1 cellular context compared by ENCODE assay signal in genomic region chr19:1275976-1276619, GRCh38.
TF ChIP-seq lines count a peak whose summit lies in the region.

No MANE protein-coding gene starts in this region.

TF ChIP-seq in HepG2, 621 proteins besides CTCF, POLR2A, EP300 and RAD21 (continued from another document and continues in another):
- TF ChIP-seq ZNF740 (CRISPR knock-in tag; IDR thresholded peaks at IDR 0.05) (no peak), RORA (CRISPR knock-in tag; IDR thresholded peaks at IDR 0.05) (no peak), THAP9 (CRISPR knock-in tag; IDR thresholded peaks at IDR 0.05; ENCODE audit: borderline replicate concordance) (no peak), TBP (CRISPR knock-in tag; IDR thresholded peaks at IDR 0.05) (no peak), TOPORS (CRISPR knock-in tag; IDR thresholded peaks at IDR 0.05) (no peak), POLR2G (IDR thresholded peaks at IDR 0.05; ENCODE audit: low read depth, low read length) (no peak), ZNF629 (CRISPR knock-in tag; conservative IDR thresholded peaks at IDR 0.05) (no peak), ZNF343 (CRISPR knock-in tag; IDR thresholded peaks at IDR 0.05) (no peak), ERF (CRISPR knock-in tag; IDR thresholded peaks at IDR 0.05) (peak; percentile 15; the same call in 1 of the 2 replicates), ZMYM2 (CRISPR knock-in tag; IDR thresholded peaks at IDR 0.05) (no peak), TERF1 (CRISPR knock-in tag; IDR thresholded peaks at IDR 0.05) (no peak), SAP130 (CRISPR knock-in tag; IDR thresholded peaks at IDR 0.05; ENCODE audit: low read depth) (peak; percentile 52), HES4 (CRISPR knock-in tag; IDR thresholded peaks at IDR 0.05; ENCODE audit: borderline replicate concordance) (no peak), BRCA1 (CRISPR knock-in tag; IDR thresholded peaks at IDR 0.05) (no peak), ZNF230 (CRISPR knock-in tag; IDR thresholded peaks at IDR 0.05) (peak; percentile 65; the same call in 1 of the 2 replicates), ZNF337 (CRISPR knock-in tag; IDR thresholded peaks at IDR 0.05; ENCODE audit: borderline replicate concordance, low read depth) (no peak), ATF6 (CRISPR knock-in tag; conservative IDR thresholded peaks at IDR 0.05) (no peak), KLF15 (CRISPR knock-in tag; IDR thresholded peaks at IDR 0.05; ENCODE audit: borderline replicate concordance) (no peak), ZNF331 (CRISPR knock-in tag; IDR thresholded peaks at IDR 0.05) (peak; percentile 6; the same call in 1 of the 2 replicates), PRDM10 (CRISPR knock-in tag; IDR thresholded peaks at IDR 0.05; ENCODE audit: low read depth) (no peak), NBN (conservative IDR thresholded peaks at IDR 0.05) (no peak), ZNF557 (CRISPR knock-in tag; IDR thresholded peaks at IDR 0.05) (0 out of 2 replicates have a peak, but pooled peaks have one; percentile 43), ZNF724P (CRISPR knock-in tag; IDR thresholded peaks at IDR 0.05; ENCODE audit: borderline replicate concordance) (no peak), IRX3 (CRISPR knock-in tag; IDR thresholded peaks at IDR 0.05; ENCODE audit: borderline replicate concordance, low read depth) (no peak), ZZZ3 (CRISPR knock-in tag; IDR thresholded peaks at IDR 0.05; ENCODE audit: borderline replicate concordance) (no peak), ZNF607 (CRISPR knock-in tag; IDR thresholded peaks at IDR 0.05; ENCODE audit: borderline replicate concordance) (no peak; the same call in 1 of the 2 replicates), DNMT1 (CRISPR knock-in tag; IDR thresholded peaks at IDR 0.05) (no peak), POGZ (CRISPR knock-in tag; IDR thresholded peaks at IDR 0.05) (no peak), ZNF510 (CRISPR knock-in tag; IDR thresholded peaks at IDR 0.05; ENCODE audit: low read depth) (no peak), ZMAT5 (CRISPR knock-in tag; IDR thresholded peaks at IDR 0.05; ENCODE audit: borderline replicate concordance, low read depth) (no peak), WIZ (CRISPR knock-in tag; IDR thresholded peaks at IDR 0.05) (0 out of 2 replicates have a peak, but pooled peaks have one; percentile 39), PREB (CRISPR knock-in tag; IDR thresholded peaks at IDR 0.05) (no peak), ZNF207 (IDR thresholded peaks at IDR 0.05; ENCODE audit: borderline replicate concordance) (no peak), KIAA2018 (CRISPR knock-in tag; IDR thresholded peaks at IDR 0.05; ENCODE audit: borderline replicate concordance) (no peak), IKZF4 (CRISPR knock-in tag; IDR thresholded peaks at IDR 0.05; ENCODE audit: borderline replicate concordance, low read depth, not compliant biosample characterization) (peak; percentile 9), GATAD1 (CRISPR knock-in tag; IDR thresholded peaks at IDR 0.05) (0 out of 2 replicates have a peak, but pooled peaks have one; percentile 8), ZNF580 (CRISPR knock-in tag; IDR thresholded peaks at IDR 0.05; ENCODE audit: borderline replicate concordance, low read depth) (peak; percentile 74; the same call in 1 of the 2 replicates), ZFP82 (CRISPR knock-in tag; IDR thresholded peaks at IDR 0.05; ENCODE audit: borderline replicate concordance) (0 out of 2 replicates have a peak, but pooled peaks have one; percentile 52), KDM5B (CRISPR knock-in tag; IDR thresholded peaks at IDR 0.05; ENCODE audit: borderline replicate concordance) (peak; percentile 6; the same call in 1 of the 2 replicates), ATAD3A (CRISPR knock-in tag; IDR thresholded peaks at IDR 0.05) (no peak)
